19 cellular contexts compared by ENCODE assay signal in the genomic region with DNA sequence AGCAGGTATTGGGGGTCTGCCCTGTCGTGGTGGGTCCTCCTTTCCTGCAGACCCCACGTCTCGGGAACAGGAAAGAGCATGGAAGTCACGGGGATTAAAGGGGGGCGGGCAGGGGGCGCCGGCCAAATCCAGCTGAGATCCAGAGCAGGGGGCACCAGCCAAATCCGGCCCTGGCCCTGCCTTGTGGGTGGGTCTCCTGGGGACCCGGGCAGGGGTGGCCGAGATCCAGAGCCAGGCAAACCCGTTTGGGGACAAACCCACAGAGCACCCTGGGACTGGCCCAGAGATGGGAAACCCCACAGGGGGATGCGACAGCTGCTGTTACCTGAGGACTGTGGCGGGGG. TPM values are rescaled to one million over a fixed set of nuclear protein-coding genes. Genes with fewer than 3 reads are reported as not detected.
"Had no signal": no experiment of that assay in that cellular context is flagged by ENCODE, and none has a peak within 500 bp of the region (broad histone marks: within the 10 kb centered on the region; RNA-seq: fewer than 3 reads in every experiment).

No MANE protein-coding gene starts in this region.

- FAIRE-seq: colon, TTC549 had no signal

- H3K27ac Mint-ChIP-seq: activated naive CD8-positive, alpha-beta T cell; stimulated activated naive CD8-positive, alpha-beta T cell treated with anti-CD3 and anti-CD28 coated beads, Interleukin-15, Interleukin-2, amounts not matched to agents 100 ng/mL and 50 ng/mL, for 24 hours; T-helper 17 cell had no signal

- H3K36me3 ChIP-seq: ascending aorta, prostate gland, thoracic aorta, uterus had no signal

- H3K27ac ChIP-seq: ascending aorta, esophagus squamous epithelium, prostate gland, thoracic aorta, uterus had no signal

- DNase-seq: activated CD4-positive, alpha-beta T cell treated with anti-CD3 and anti-CD28 coated beads, Interleukin-2, amount 50 U/mL, for 1 hour; activated CD4-positive, CD25-positive, alpha-beta regulatory T cell; activated gamma-delta T cell; esophagus squamous epithelium; foreskin fibroblast; mammary epithelial cell; stimulated activated CD4-positive, alpha-beta T cell treated with anti-CD3 and anti-CD28 coated beads, Interleukin-2, amount 100 ng/mL, for 48 hours; T-helper 17 cell had no signal

- H3K4me3 Mint-ChIP-seq: activated naive CD8-positive, alpha-beta T cell; naive thymus-derived CD8-positive, alpha-beta T cell; stimulated activated naive CD8-positive, alpha-beta T cell treated with anti-CD3 and anti-CD28 coated beads, Interleukin-15, Interleukin-2, amounts not matched to agents 100 ng/mL and 50 ng/mL, for 24 hours; T-helper 17 cell had no signal

- ATAC-seq: left colon; mucosa of descending colon; naive thymus-derived CD8-positive, alpha-beta T cell; T-helper 17 cell had no signal

- H3K4me3 ChIP-seq: ascending aorta, esophagus squamous epithelium, mucosa of descending colon, prostate gland, thoracic aorta, uterus had no signal

- H3K9me3 Mint-ChIP-seq: naive thymus-derived CD8-positive, alpha-beta T cell; stimulated activated naive CD8-positive, alpha-beta T cell treated with anti-CD3 and anti-CD28 coated beads, Interleukin-15, Interleukin-2, amounts not matched to agents 100 ng/mL and 50 ng/mL, for 24 hours had no signal

- H3K9me3 ChIP-seq: ascending aorta, esophagus squamous epithelium, mucosa of descending colon, prostate gland, thoracic aorta, uterus had no signal

- H3K27me3 Mint-ChIP-seq: activated naive CD8-positive, alpha-beta T cell; naive thymus-derived CD8-positive, alpha-beta T cell; stimulated activated naive CD8-positive, alpha-beta T cell treated with anti-CD3 and anti-CD28 coated beads, Interleukin-15, Interleukin-2, amounts not matched to agents 100 ng/mL and 50 ng/mL, for 24 hours; T-helper 17 cell had no signal

- H3K27me3 ChIP-seq: ascending aorta, uterus had no signal

- H3K36me3 Mint-ChIP-seq: activated naive CD8-positive, alpha-beta T cell had no signal

RNA-seq across cellular contexts. Expression of a gene that starts 9.9 kb away (rescaled TPM):
- total RNA-seq: ascending aorta; naive thymus-derived CD8-positive, alpha-beta T cell; T-helper 17 cell; uterus had no signal
- polyA plus RNA-seq: naive thymus-derived CD8-positive, alpha-beta T cell had no signal
